Comparison of ENCODE assay signal across 8 cellular contexts in the genomic region with DNA sequence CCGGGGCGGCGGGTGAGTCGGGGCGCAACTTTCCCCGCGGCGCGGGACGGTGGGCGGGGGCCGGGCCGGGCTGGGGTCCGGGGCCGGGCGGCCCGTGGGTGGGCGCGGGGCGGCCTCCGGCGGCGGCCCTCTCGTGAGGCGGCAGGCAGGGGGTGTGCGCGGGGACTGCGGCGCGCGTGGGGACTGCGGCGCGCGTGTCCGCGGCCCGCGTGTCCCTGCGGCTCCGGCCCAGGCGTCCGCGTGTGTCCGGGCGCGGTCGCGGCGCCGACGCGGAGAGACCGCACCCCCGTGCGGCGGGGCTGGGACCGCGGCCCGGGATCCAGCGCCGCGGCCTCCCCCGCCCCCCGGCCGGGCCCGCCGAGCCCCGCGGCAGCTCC. TPM values are rescaled to one million over a fixed set of nuclear protein-coding genes. Genes with fewer than 3 reads are reported as not detected.
DNase-seq lines count a peak whose midpoint lies in the region; ATAC-seq and TF ChIP-seq lines count a peak whose summit lies in the region.

No MANE protein-coding gene starts in this region.

- WGBS in right lobe of liver (ENCODE audit: insufficient coverage, low coverage, low lambda C conversion rate, missing lambda C conversion rate): no CpG with 5 or more reads among the region's 70 CpGs
- 0% methylated on average over 2 of the region's 70 CpGs; no CpG with 5 or more reads in 1 of the 2 donors for WGBS in thyroid gland, 2 donors

- TF ChIP-seq CTCF in ascending aorta (IDR thresholded peaks at IDR 0.05) (peak in 1 of 3 experiments; percentile 23), right lobe of liver (IDR thresholded peaks at IDR 0.05) (peak in 2 of 4 donors; percentile 6), thyroid gland (IDR thresholded peaks at IDR 0.05) (no peak)

- peak overlapping the region in 1 of 2 donors; percentile 77 for H3K27ac ChIP-seq in ascending aorta
- H3K27ac ChIP-seq in right lobe of liver: no peak overlapping the region
- no peak overlapping the region for H3K27ac ChIP-seq in thyroid gland

- intact Hi-C loops in ascending aorta (cut with DNase I): loop anchor here (1.0 to 10.0 kb wide), 6 partner anchors 32 to 562 kb away; no protein-coding TSS in a partner anchor
- intact Hi-C loops in right lobe of liver (cut with DNase I): no loop called here
- intact Hi-C loops in thyroid gland (cut with DNase I): loop anchor here (5.0 to 10.0 kb wide), 3 partner anchors 231 to 472 kb away; no protein-coding TSS in a partner anchor

- TF ChIP-seq POLR2A in right lobe of liver (IDR thresholded peaks at IDR 0.05) (no peak), thyroid gland (IDR thresholded peaks at IDR 0.05) (no peak)

- H3K9me3 ChIP-seq in ascending aorta: no peaks in the 10 kb centered on the region
- H3K9me3 ChIP-seq in right lobe of liver: no peaks in the 10 kb centered on the region
- no peaks in the 10 kb centered on the region for H3K9me3 ChIP-seq in thyroid gland

- H3K4me3 ChIP-seq in ascending aorta: peak overlapping the region; percentile 88 to 89
- peak overlapping the region; percentile 47 to 69 (median 56) for H3K4me3 ChIP-seq in right lobe of liver
- H3K4me3 ChIP-seq in thyroid gland (replicated peaks in 1 of 3): peak overlapping the region in 1 of 3 donors; percentile 78

- ATAC-seq in HG02610 (IDR thresholded peaks at IDR 0.05; ENCODE audit: unreplicated experiment) (peak; percentile 4), right lobe of liver (no peak)

- H3K36me3 ChIP-seq in ascending aorta: no peaks in the 10 kb centered on the region
- H3K36me3 ChIP-seq in right lobe of liver: no peaks in the 10 kb centered on the region
- H3K36me3 ChIP-seq in thyroid gland: no peaks in the 10 kb centered on the region

- H3K27me3 ChIP-seq in ascending aorta (no peaks in the 10 kb centered on the region), right lobe of liver (no peaks in the 10 kb centered on the region), thyroid gland (no peaks in the 10 kb centered on the region)

- H3K4me1 ChIP-seq in ascending aorta: peaks cover 11 to 38% of the 10 kb centered on the region in 2 donors
- no peaks in the 10 kb centered on the region for H3K4me1 ChIP-seq in right lobe of liver
- peaks cover 14 to 40% of the 10 kb centered on the region in 2 donors for H3K4me1 ChIP-seq in thyroid gland

- DNase-seq in CD1c-positive myeloid dendritic cell (ENCODE audit: extremely low spot score): peak; percentile 28
- no peak for DNase-seq in ascending aorta (ENCODE audit: low spot score in 2 of 2)
- DNase-seq in right lobe of liver: no peak
- no peak for DNase-seq in NCI-H1048 (lab: John Stamatoyannopoulos, UW)
- DNase-seq in cerebellar cortex (ENCODE audit: low spot score): no peak
- DNase-seq in epidermal melanocyte (ENCODE audit: insufficient read length, low spot score): no peak
- no peak for DNase-seq in thyroid gland

RNA-seq across cellular contexts. Expression of a gene that starts 0.3 kb away (rescaled TPM):
- total RNA-seq in ascending aorta: 79.8 TPM
- 1 to 10 TPM; 2.0 to 8.7 (median 5.6) TPM for total RNA-seq in right lobe of liver
- 10 to 100 TPM; 16.0 to 28.0 (median 22.8) TPM for total RNA-seq in thyroid gland

Comparison
In these comparisons a context has a peak if more than half of its experiments do, and no peak if none do; other contexts are left out.
1. intact Hi-C loops: an anchor here in ascending aorta (1.0 to 10.0 kb wide) and thyroid gland (5.0 to 10.0 kb wide); none called in right lobe of liver.